In the genomic region with DNA sequence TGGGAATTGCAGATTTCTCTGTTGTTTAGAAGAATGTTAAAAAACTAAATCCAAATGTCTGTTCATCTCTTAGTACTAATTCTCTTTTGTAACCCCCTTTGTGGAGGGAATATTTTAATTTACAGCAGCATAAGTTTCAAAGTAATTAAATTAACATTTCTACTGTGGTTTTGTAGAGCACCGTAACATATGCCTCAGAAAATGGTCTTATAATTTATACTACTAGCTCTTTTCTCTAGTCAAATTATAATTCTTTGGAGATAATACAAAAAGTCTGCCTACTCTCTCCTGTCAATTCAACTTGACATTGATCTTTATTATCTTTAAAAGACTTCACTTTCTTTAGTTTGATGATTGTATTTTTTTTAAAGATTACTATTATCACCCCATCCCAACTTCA, we compare ENCODE assay signal across 3 cellular contexts.
"Had no signal": no experiment of that assay in that cellular context is flagged by ENCODE, and none has a peak within 500 bp of the region (broad histone marks: within the 10 kb centered on the region; RNA-seq: fewer than 3 reads in every experiment).

No MANE protein-coding gene starts in this region.

- ATAC-seq: GM12878 had no signal

- H3K4me3 ChIP-seq: GM12878 had no signal

- DNase-seq: GDM1, GF-D8 had no signal
